8 cellular contexts compared by ENCODE assay signal in genomic region chr9:37465249-37466036, GRCh38. TPM values are rescaled to one million over a fixed set of nuclear protein-coding genes. Genes with fewer than 3 reads are reported as not detected.
DNase-seq lines count a peak whose midpoint lies in the region; ATAC-seq and TF ChIP-seq lines count a peak whose summit lies in the region.

A gene with protein sequence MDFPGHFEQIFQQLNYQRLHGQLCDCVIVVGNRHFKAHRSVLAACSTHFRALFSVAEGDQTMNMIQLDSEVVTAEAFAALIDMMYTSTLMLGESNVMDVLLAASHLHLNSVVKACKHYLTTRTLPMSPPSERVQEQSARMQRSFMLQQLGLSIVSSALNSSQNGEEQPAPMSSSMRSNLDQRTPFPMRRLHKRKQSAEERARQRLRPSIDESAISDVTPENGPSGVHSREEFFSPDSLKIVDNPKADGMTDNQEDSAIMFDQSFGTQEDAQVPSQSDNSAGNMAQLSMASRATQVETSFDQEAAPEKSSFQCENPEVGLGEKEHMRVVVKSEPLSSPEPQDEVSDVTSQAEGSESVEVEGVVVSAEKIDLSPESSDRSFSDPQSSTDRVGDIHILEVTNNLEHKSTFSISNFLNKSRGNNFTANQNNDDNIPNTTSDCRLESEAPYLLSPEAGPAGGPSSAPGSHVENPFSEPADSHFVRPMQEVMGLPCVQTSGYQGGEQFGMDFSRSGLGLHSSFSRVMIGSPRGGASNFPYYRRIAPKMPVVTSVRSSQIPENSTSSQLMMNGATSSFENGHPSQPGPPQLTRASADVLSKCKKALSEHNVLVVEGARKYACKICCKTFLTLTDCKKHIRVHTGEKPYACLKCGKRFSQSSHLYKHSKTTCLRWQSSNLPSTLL (minus strand): TSS chr9:37465450. CDS start chr9:37442551, 22,899 bp downstream.

- peaks cover 12% of the 10 kb centered on the region for H3K79me2 ChIP-seq in parathyroid adenoma

- peaks cover 8% of the 10 kb centered on the region for H3K4me1 ChIP-seq in cardiac muscle cell (ENCODE audit: low read depth)
- H3K4me1 ChIP-seq in parathyroid adenoma, result no peaks in the 10 kb centered on the region
- H3K4me1 ChIP-seq in transverse colon, result peaks cover 14 to 37% (median 30%) of the 10 kb centered on the region in 4 donors

- in situ Hi-C loops in transverse colon (cut with MboI; ENCODE audit: low pct_ligation_motif_present in 1 of 4, low pct_unique_long_range_greater_than_20kb in 1 of 4, low sequenced_read_pairs in 3 of 4), result loop anchor here in 2 of 4 donors (10.0 to 25.0 kb wide), 3 partner anchors 129 to 597 kb away; partner anchors contain the start of genes EXOSC3 (in 1 of the 2), SHB (in 1 of the 2) and TOMM5 (in 1 of the 2)

- H3K36me3 ChIP-seq in cardiac muscle cell (no peaks in the 10 kb centered on the region), parathyroid adenoma (ENCODE audit: control insufficient read depth, insufficient read depth, low read length) (no peaks in the 10 kb centered on the region), transverse colon (no peaks in the 10 kb centered on the region)

- WGBS in transverse colon (ENCODE audit: low coverage in 1 of 2), 2 donors, result 1% methylated on average over 50 of the region's 52 CpGs; no CpG with 5 or more reads in 1 of the 2 donors

- H3K9ac ChIP-seq in parathyroid adenoma, result peak within 1 kb of the TSS; percentile 53

- H3K9me3 Mint-ChIP-seq in activated naive CD8-positive, alpha-beta T cell treated with anti-CD3 and anti-CD28 coated beads, Interleukin-2, amount 50 U/mL, for 24 hours, result no peaks in the 10 kb centered on the region

- peak; percentile 81 for ATAC-seq in HG02759 (IDR thresholded peaks at IDR 0.05; ENCODE audit: unreplicated experiment)
- peak; percentile 81 for ATAC-seq in activated naive CD8-positive, alpha-beta T cell treated with anti-CD3 and anti-CD28 coated beads, Interleukin-2, amount 50 U/mL, for 24 hours

- H3K4me3 ChIP-seq in cardiac muscle cell (peak within 1 kb of the TSS; percentile 50), parathyroid adenoma (ENCODE audit: low read depth, low read length) (peak within 1 kb of the TSS; percentile 95), transverse colon (peak within 1 kb of the TSS; percentile 69 to 95 (median 79))

- H3K9me3 ChIP-seq in cardiac muscle cell (ENCODE audit: low read depth) (no peaks in the 10 kb centered on the region), parathyroid adenoma (ENCODE audit: control insufficient read depth, low read length) (no peaks in the 10 kb centered on the region), transverse colon (no peaks in the 10 kb centered on the region)

- peak within 1 kb of the TSS; percentile 88 for H3K4me2 ChIP-seq in parathyroid adenoma (ENCODE audit: low read length)

- TF ChIP-seq POLR2A in GM10847 (IDR thresholded peaks at IDR 0.05; ENCODE audit: extremely low read depth, insufficient read length), result peak; percentile 23
- TF ChIP-seq POLR2A in transverse colon (IDR thresholded peaks at IDR 0.05), result no peak

- H3K27me3 ChIP-seq in cardiac muscle cell (no peaks in the 10 kb centered on the region), parathyroid adenoma (ENCODE audit: control insufficient read depth, insufficient read depth, low read length) (no peaks in the 10 kb centered on the region), transverse colon (no peaks in the 10 kb centered on the region)

- peak within 1 kb of the TSS; percentile 93 for H3K4me3 Mint-ChIP-seq in activated naive CD8-positive, alpha-beta T cell treated with anti-CD3 and anti-CD28 coated beads, Interleukin-2, amount 50 U/mL, for 24 hours

- H2AFZ ChIP-seq in parathyroid adenoma, result peak within 1 kb of the TSS; percentile 96

- H3K27ac ChIP-seq in cardiac muscle cell (peak within 1 kb of the TSS; percentile 96), parathyroid adenoma (peak within 1 kb of the TSS; percentile 96), transverse colon (peak within 1 kb of the TSS; percentile 94 to 99 (median 98))

- peaks cover 50% of the 10 kb centered on the region for H3K4me1 Mint-ChIP-seq in activated naive CD8-positive, alpha-beta T cell treated with anti-CD3 and anti-CD28 coated beads, Interleukin-2, amount 50 U/mL, for 24 hours

- H3K27ac Mint-ChIP-seq in activated naive CD8-positive, alpha-beta T cell treated with anti-CD3 and anti-CD28 coated beads, Interleukin-2, amount 50 U/mL, for 24 hours, result peak within 1 kb of the TSS; percentile 96

- H3K36me3 Mint-ChIP-seq in activated naive CD8-positive, alpha-beta T cell treated with anti-CD3 and anti-CD28 coated beads, Interleukin-2, amount 50 U/mL, for 24 hours (ENCODE audit: low read depth), result peaks cover 5% of the 10 kb centered on the region

- intact Hi-C loops in transverse colon (cut with DNase I; ENCODE audit: low total_unique reads), result no loop called here

- H3K27me3 Mint-ChIP-seq in activated naive CD8-positive, alpha-beta T cell treated with anti-CD3 and anti-CD28 coated beads, Interleukin-2, amount 50 U/mL, for 24 hours, result no peaks in the 10 kb centered on the region

- no peak for TF ChIP-seq EP300 in transverse colon (IDR thresholded peaks at IDR 0.05; ENCODE audit: low read depth)

- peak; percentile 98 to 100 (median 99) for DNase-seq in NCI-H1417 (lab: John Stamatoyannopoulos, UW)
- peak; percentile 93 to 99 for DNase-seq in SW 1271 (lab: John Stamatoyannopoulos, UW)
- peak; percentile 98 for DNase-seq in activated naive CD8-positive, alpha-beta T cell treated with anti-CD3 and anti-CD28 coated beads, Interleukin-2, amount 50 U/mL, for 24 hours
- peak; percentile 100 for DNase-seq in cardiac muscle cell (ENCODE audit: low read depth in 1 of 2, low spot score in 1 of 2)
- DNase-seq in transverse colon, result peak; percentile 99

- TF ChIP-seq CTCF in cardiac muscle cell (IDR thresholded peaks at IDR 0.05; ENCODE audit: low read depth, low read length) (no peak), parathyroid adenoma (IDR thresholded peaks at IDR 0.05) (no peak), transverse colon (IDR thresholded peaks at IDR 0.05) (no peak)

RNA-seq across cellular contexts. Expression of the gene that starts here (rescaled TPM):
- 16.2 and 24.9 TPM in 2 replicates for total RNA-seq in cardiac muscle cell
- polyA plus RNA-seq in cardiac muscle cell, result 6.7 and 10.9 TPM in 2 replicates
- 10 to 100 TPM in 3 of 4 donors, 1 to 10 TPM in 1; 3.2 to 14.6 (median 12.8) TPM for total RNA-seq in transverse colon

Comparison
In these comparisons a context has a peak if more than half of its experiments do, and no peak if none do; other contexts are left out.
1. Peak in every context shown above with its lines: DNase-seq, ATAC-seq, H3K4me3 ChIP-seq and H3K27ac ChIP-seq.